In genomic region chr14:102697125-102697900, GRCh38 we compare ENCODE assay signal across 16 cellular contexts.
DNase-seq lines count a peak whose midpoint lies in the region; ATAC-seq, FAIRE-seq and TF ChIP-seq lines count a peak whose summit lies in the region.
"Had no signal": no experiment of that assay in that cellular context is flagged by ENCODE, and none has a peak within 500 bp of the region (broad histone marks: within the 10 kb centered on the region; RNA-seq: fewer than 3 reads in every experiment).

No MANE protein-coding gene starts in this region.

- H3K79me2 ChIP-seq in GM23248 (ENCODE audit: insufficient read depth) (peaks cover 96% of the 10 kb centered on the region), astrocyte (ENCODE audit: insufficient read depth, low read length) (peaks cover 58% of the 10 kb centered on the region)

- H3K4me2 ChIP-seq in GM23248 (ENCODE audit: unreplicated experiment) (no peak overlapping the region), astrocyte (ENCODE audit: low read length) (peak overlapping the region; percentile 7)

- no peaks in the 10 kb centered on the region for H3K36me3 ChIP-seq in CD8-positive, alpha-beta T cell (ENCODE audit: insufficient read depth, low read length)
- H3K36me3 ChIP-seq in GM23248 (ENCODE audit: low read depth) (no peaks in the 10 kb centered on the region), astrocyte (ENCODE audit: insufficient read depth, low read length) (no peaks in the 10 kb centered on the region)

- H3K9ac ChIP-seq in GM23248: no peak overlapping the region
- no peak overlapping the region for H3K9ac ChIP-seq in astrocyte (ENCODE audit: low read length)

- peaks cover 8% of the 10 kb centered on the region for H3K4me1 ChIP-seq in CD8-positive, alpha-beta T cell (ENCODE audit: insufficient read depth, low read length)
- H3K4me1 ChIP-seq in GM23248 (ENCODE audit: insufficient read depth): peaks cover 25% of the 10 kb centered on the region
- H3K4me1 ChIP-seq in astrocyte (ENCODE audit: insufficient read depth, low read length): peaks cover 4% of the 10 kb centered on the region

- H3K36me3 Mint-ChIP-seq in CD8-positive, alpha-beta T cell: peaks cover 17% of the 10 kb centered on the region
- H3K36me3 Mint-ChIP-seq in astrocyte (ENCODE audit: low read depth, unreplicated experiment) (peaks cover 3% of the 10 kb centered on the region), mesothelial cell of epicardium (peaks cover 18% of the 10 kb centered on the region)
- H3K36me3 Mint-ChIP-seq in activated naive CD4-positive, alpha-beta T cell treated with anti-CD3 and anti-CD28 coated beads for 36 hours (ENCODE audit: low read depth): peaks cover 4% of the 10 kb centered on the region

- no peaks in the 10 kb centered on the region for H3K27me3 Mint-ChIP-seq in CD8-positive, alpha-beta T cell (ENCODE audit: low read depth)
- H3K27me3 Mint-ChIP-seq in astrocyte (ENCODE audit: low read depth, unreplicated experiment) (no peaks in the 10 kb centered on the region), mesothelial cell of epicardium (ENCODE audit: low read depth) (no peaks in the 10 kb centered on the region)
- H3K27me3 Mint-ChIP-seq in activated naive CD4-positive, alpha-beta T cell treated with anti-CD3 and anti-CD28 coated beads for 36 hours (ENCODE audit: low read depth): no peaks in the 10 kb centered on the region
- H3K27me3 Mint-ChIP-seq: activated naive CD4-positive, alpha-beta T cell treated with anti-CD3 and anti-CD28 coated beads, Interleukin-2, amount 50 U/mL, for 24 hours; CD4-positive, CD25-positive, alpha-beta regulatory T cell had no signal

- no peak for FAIRE-seq in astrocyte (lab: Jason Lieb, UNC)
- FAIRE-seq: frontal cortex, H1 had no signal

- CTCF ChIA-PET in CD8-positive, alpha-beta T cell (lab: Charles Lee): interaction anchor here (0.7 to 4.9 kb wide), 7 partner anchors 12 to 694 kb away, joined by 3 to 37 read pairs (median 3); no protein-coding TSS in a partner anchor
- CTCF ChIA-PET in activated naive CD4-positive, alpha-beta T cell treated with anti-CD3 and anti-CD28 coated beads for 36 hours (lab: Charles Lee): no interaction called here

- peaks cover 38% of the 10 kb centered on the region for H3K4me1 Mint-ChIP-seq in CD8-positive, alpha-beta T cell (ENCODE audit: low read depth)
- H3K4me1 Mint-ChIP-seq in astrocyte (ENCODE audit: low read depth, unreplicated experiment) (peaks cover 27% of the 10 kb centered on the region), mesothelial cell of epicardium (peaks cover 43% of the 10 kb centered on the region)
- peaks cover 19% of the 10 kb centered on the region for H3K4me1 Mint-ChIP-seq in activated naive CD4-positive, alpha-beta T cell treated with anti-CD3 and anti-CD28 coated beads for 36 hours (ENCODE audit: low read depth)

- POLR2A ChIA-PET in CD8-positive, alpha-beta T cell (lab: Charles Lee): no interaction called here

- no peak overlapping the region for H3K27ac Mint-ChIP-seq in CD8-positive, alpha-beta T cell
- no peak overlapping the region for H3K27ac Mint-ChIP-seq in astrocyte (ENCODE audit: unreplicated experiment)
- H3K27ac Mint-ChIP-seq in mesothelial cell of epicardium: peak overlapping the region; percentile 51
- no peak overlapping the region for H3K27ac Mint-ChIP-seq in activated naive CD4-positive, alpha-beta T cell treated with anti-CD3 and anti-CD28 coated beads for 36 hours
- H3K27ac Mint-ChIP-seq: activated naive CD4-positive, alpha-beta T cell treated with anti-CD3 and anti-CD28 coated beads, Interleukin-2, amount 50 U/mL, for 24 hours; CD4-positive, CD25-positive, alpha-beta regulatory T cell; T-helper 1 cell treated with Interleukin-12 subunit alpha and Interleukin-12 subunit beta and Interleukin-4 antibody, amounts not matched to agents 30 μg/mL and 1 μg/mL, for 36 hours had no signal

- no peaks in the 10 kb centered on the region for H3K9me2 ChIP-seq in GM23248 (ENCODE audit: insufficient read depth)

- H3K9me3 Mint-ChIP-seq in CD8-positive, alpha-beta T cell: no peaks in the 10 kb centered on the region
- H3K9me3 Mint-ChIP-seq in astrocyte (ENCODE audit: unreplicated experiment) (peaks cover 2% of the 10 kb centered on the region), mesothelial cell of epicardium (peaks cover 5% of the 10 kb centered on the region)
- H3K9me3 Mint-ChIP-seq in activated naive CD4-positive, alpha-beta T cell treated with anti-CD3 and anti-CD28 coated beads for 36 hours: no peaks in the 10 kb centered on the region
- H3K9me3 Mint-ChIP-seq: activated naive CD4-positive, alpha-beta T cell treated with anti-CD3 and anti-CD28 coated beads, Interleukin-2, amount 50 U/mL, for 24 hours; CD4-positive, CD25-positive, alpha-beta regulatory T cell; T-helper 1 cell treated with Interleukin-12 subunit alpha and Interleukin-12 subunit beta and Interleukin-4 antibody, amounts not matched to agents 30 μg/mL and 1 μg/mL, for 36 hours had no signal

- in situ Hi-C loops in GM23248 (cut with MboI): loop anchor here (10.0 kb wide), 1 partner anchor 217 kb away; no protein-coding TSS in a partner anchor

- peaks cover 16% of the 10 kb centered on the region; the same call in 1 of the 2 replicates for H3F3A ChIP-seq in GM23248 (ENCODE audit: insufficient read depth)

- ATAC-seq in CD8-positive, alpha-beta T cell: peak; percentile 34
- ATAC-seq in HG03159 (IDR thresholded peaks at IDR 0.05; ENCODE audit: unreplicated experiment): no peak

- DNase-seq in CD8-positive, alpha-beta T cell: no peak
- DNase-seq in GM23248: peak; percentile 7
- no peak for DNase-seq in astrocyte (ENCODE audit: low read depth)
- no peak for DNase-seq in mesothelial cell of epicardium (ENCODE audit: low spot score in 2 of 2, unreplicated experiment in 2 of 2)
- no peak for DNase-seq in stimulated activated CD4-positive, alpha-beta T cell treated with anti-CD3 and anti-CD28 coated beads, Interleukin-4, amount 100 ng/mL, for 1 hour
- no peak for DNase-seq in activated CD8-positive, alpha-beta memory T cell treated with anti-CD3 and anti-CD28 coated beads for 24 hours
- DNase-seq in activated naive CD4-positive, alpha-beta T cell treated with anti-CD3 and anti-CD28 coated beads for 36 hours: no peak
- DNase-seq: CD4-positive, CD25-positive, alpha-beta regulatory T cell; NCI-H2171 had no signal

- H4K20me1 ChIP-seq in GM23248 (ENCODE audit: insufficient read depth): peaks cover 12% of the 10 kb centered on the region
- peaks cover 79% of the 10 kb centered on the region for H4K20me1 ChIP-seq in astrocyte (ENCODE audit: insufficient read depth, low read length)

- H3K27ac ChIP-seq in CD8-positive, alpha-beta T cell (ENCODE audit: low read depth, low read length): no peak overlapping the region
- no peak overlapping the region for H3K27ac ChIP-seq in GM23248
- H3K27ac ChIP-seq in astrocyte (ENCODE audit: low read depth, low read length): no peak overlapping the region
- H3K27ac ChIP-seq: skin epidermis, tibial nerve had no signal

- no peak overlapping the region for H3K4me3 ChIP-seq in CD8-positive, alpha-beta T cell (ENCODE audit: low read depth, low read length)
- no peak overlapping the region for H3K4me3 ChIP-seq in GM23248
- no peak overlapping the region for H3K4me3 ChIP-seq in astrocyte (ENCODE audit: insufficient read depth, low read depth, low read length)
- H3K4me3 ChIP-seq: skin epidermis, tibial nerve had no signal

- no peak for TF ChIP-seq CTCF in CD8-positive, alpha-beta T cell (IDR thresholded peaks at IDR 0.05)
- TF ChIP-seq CTCF in astrocyte (IDR thresholded peaks at IDR 0.05; ENCODE audit: insufficient read depth, low read depth, low read length) (no peak), mesothelial cell of epicardium (IDR thresholded peaks at IDR 0.05; ENCODE audit: unreplicated experiment) (no peak)

- WGBS in GM23248 (ENCODE audit: low coverage in 1 of 2, low lambda C conversion rate in 2 of 2, missing lambda C conversion rate in 2 of 2), 2 experiments: 87 to 89% methylated on average over 8 of the region's 8 CpGs

- H2AFZ ChIP-seq in GM23248 (no peak overlapping the region), astrocyte (ENCODE audit: low read depth, low read length) (no peak overlapping the region)

- H3K9me3 ChIP-seq in CD8-positive, alpha-beta T cell (ENCODE audit: low read length): no peaks in the 10 kb centered on the region
- no peaks in the 10 kb centered on the region for H3K9me3 ChIP-seq in GM23248 (ENCODE audit: low read depth)
- no peaks in the 10 kb centered on the region for H3K9me3 ChIP-seq in astrocyte (ENCODE audit: insufficient read depth, low read depth, low read length)
- H3K9me3 ChIP-seq: tibial nerve had no signal

- intact Hi-C loops in CD8-positive, alpha-beta T cell (cut with DNase I, micrococcal nuclease): loop anchor here in 1 of 2 experiments (10.0 kb wide), 2 partner anchors 103 to 307 kb away; partner anchors contain the start of gene RCOR1
- intact Hi-C loops in activated naive CD4-positive, alpha-beta T cell treated with anti-CD3 and anti-CD28 coated beads for 36 hours (cut with micrococcal nuclease): loop anchor here (5.0 kb wide), 1 partner anchor 380 kb away; no protein-coding TSS in a partner anchor

- H3K27me3 ChIP-seq in CD8-positive, alpha-beta T cell (ENCODE audit: insufficient read depth, low read length): no peaks in the 10 kb centered on the region
- H3K27me3 ChIP-seq in GM23248 (replicated peaks; ENCODE audit: insufficient read depth) (no peaks in the 10 kb centered on the region), astrocyte (ENCODE audit: insufficient read depth, low read length) (no peaks in the 10 kb centered on the region)
- H3K27me3 ChIP-seq: tibial nerve had no signal

- H3K4me3 Mint-ChIP-seq in CD8-positive, alpha-beta T cell: no peak overlapping the region
- H3K4me3 Mint-ChIP-seq in astrocyte (ENCODE audit: unreplicated experiment): no peak overlapping the region
- H3K4me3 Mint-ChIP-seq in mesothelial cell of epicardium: no peak overlapping the region
- H3K4me3 Mint-ChIP-seq in activated naive CD4-positive, alpha-beta T cell treated with anti-CD3 and anti-CD28 coated beads for 36 hours: no peak overlapping the region
- H3K4me3 Mint-ChIP-seq: activated naive CD4-positive, alpha-beta T cell treated with anti-CD3 and anti-CD28 coated beads, Interleukin-2, amount 50 U/mL, for 24 hours; CD4-positive, CD25-positive, alpha-beta regulatory T cell; T-helper 1 cell treated with Interleukin-12 subunit alpha and Interleukin-12 subunit beta and Interleukin-4 antibody, amounts not matched to agents 30 μg/mL and 1 μg/mL, for 36 hours had no signal
